8 cellular contexts compared by ENCODE assay signal in the genomic region with DNA sequence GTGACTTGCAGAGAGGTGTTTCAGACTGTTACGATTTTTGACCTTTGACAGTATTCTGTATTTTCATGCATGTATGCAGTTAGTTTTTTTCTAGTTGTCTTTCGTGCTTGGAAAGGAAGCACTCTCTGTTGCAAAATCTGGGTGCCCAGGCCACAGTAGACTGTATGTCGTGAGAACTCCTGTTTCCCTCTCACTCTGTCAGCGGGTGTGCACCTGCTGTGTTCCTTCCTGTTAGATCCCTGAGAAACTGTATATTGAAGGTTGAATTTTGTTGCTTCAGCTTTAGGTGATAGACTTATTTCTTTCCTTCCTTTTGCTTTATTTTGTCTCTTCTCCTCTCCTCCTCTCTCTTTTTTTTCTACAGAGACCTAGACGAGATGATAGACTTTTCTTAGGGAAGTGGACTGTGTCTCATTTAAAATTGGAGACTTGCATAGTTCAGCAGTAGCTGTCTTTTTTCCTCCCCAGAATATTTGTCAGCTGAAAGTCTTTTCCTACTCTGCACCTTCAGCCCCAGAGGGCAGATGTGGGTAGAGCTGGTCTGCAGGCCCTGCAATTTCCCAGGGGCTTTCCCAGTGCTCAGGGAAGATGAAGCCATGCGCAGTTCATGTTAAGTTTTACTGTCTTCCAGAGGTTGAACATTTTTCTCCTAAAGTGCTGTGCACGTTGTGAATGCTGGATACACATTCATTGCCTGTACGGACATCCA. TPM values are rescaled to one million over a fixed set of nuclear protein-coding genes. Genes with fewer than 3 reads are reported as not detected.
DNase-seq lines count a peak whose midpoint lies in the region; TF ChIP-seq lines count a peak whose summit lies in the region.

No MANE protein-coding gene starts in this region.

- H3K27me3 ChIP-seq in fibroblast of lung (ENCODE audit: control insufficient read depth, insufficient read depth, low read length) (no peaks in the 10 kb centered on the region), parathyroid adenoma (ENCODE audit: control insufficient read depth, insufficient read depth, low read length) (no peaks in the 10 kb centered on the region)

- H3K4me1 Mint-ChIP-seq in Calu3 (ENCODE audit: low read depth, unreplicated experiment): no peaks in the 10 kb centered on the region
- peaks cover 57% of the 10 kb centered on the region for H3K4me1 Mint-ChIP-seq in activated CD4-positive, alpha-beta memory T cell treated with anti-CD3 and anti-CD28 coated beads, Interleukin-2, amount 10 ng/mL, durations not matched to agents 7 days and 5 days

- H3K4me3 ChIP-seq in fibroblast of lung (replicated peaks in 1 of 4; ENCODE audit: control extremely low read depth in 1 of 4, insufficient read depth in 1 of 4, low read depth in 3 of 4, low read length in 4 of 4): peak overlapping the region; percentile 46 to 80 (median 63)
- H3K4me3 ChIP-seq in parathyroid adenoma (ENCODE audit: low read depth, low read length): peak overlapping the region; percentile 62

- no peaks in the 10 kb centered on the region for H3K9me3 Mint-ChIP-seq in Calu3 (ENCODE audit: low read depth, unreplicated experiment)
- H3K9me3 Mint-ChIP-seq in activated CD4-positive, alpha-beta memory T cell treated with anti-CD3 and anti-CD28 coated beads, Interleukin-2, amount 10 ng/mL, durations not matched to agents 7 days and 5 days: no peaks in the 10 kb centered on the region

- DNase-seq in Calu3 (no peak), Kasumi-1 (lab: John Stamatoyannopoulos, UW) (peak; percentile 68 to 70), fibroblast of lung (ENCODE audit: low read depth in 2 of 2) (no peak), NCI-H146 treated with DMSO at 0.1 percent for 48 hours (lab: John Stamatoyannopoulos, UW; ENCODE audit: unreplicated experiment) (no peak), amniotic stem cell (lab: John Stamatoyannopoulos, UW) (no peak), A172 (ENCODE audit: low spot score) (no peak)
- peak; percentile 35 for DNase-seq in activated CD4-positive, alpha-beta memory T cell treated with anti-CD3 and anti-CD28 coated beads, Interleukin-2, amount 10 ng/mL, durations not matched to agents 7 days and 5 days

- H3K4me3 Mint-ChIP-seq in Calu3 (ENCODE audit: low read depth, unreplicated experiment): peak overlapping the region; percentile 74
- peak overlapping the region; percentile 96 for H3K4me3 Mint-ChIP-seq in activated CD4-positive, alpha-beta memory T cell treated with anti-CD3 and anti-CD28 coated beads, Interleukin-2, amount 10 ng/mL, durations not matched to agents 7 days and 5 days

- TF ChIP-seq CTCF in Calu3 (IDR thresholded peaks at IDR 0.05; ENCODE audit: unreplicated experiment) (no peak), fibroblast of lung (conservative IDR thresholded peaks at IDR 0.05 in 1 of 2, IDR thresholded peaks at IDR 0.05 in 1 of 2; ENCODE audit: low read depth in 1 of 2, low read length in 2 of 2) (no peak), parathyroid adenoma (IDR thresholded peaks at IDR 0.05) (no peak)

- no peaks in the 10 kb centered on the region for H3K27me3 Mint-ChIP-seq in Calu3 (ENCODE audit: unreplicated experiment)
- H3K27me3 Mint-ChIP-seq in activated CD4-positive, alpha-beta memory T cell treated with anti-CD3 and anti-CD28 coated beads, Interleukin-2, amount 10 ng/mL, durations not matched to agents 7 days and 5 days: no peaks in the 10 kb centered on the region

- H3K4me1 ChIP-seq in fibroblast of lung (ENCODE audit: control insufficient read depth, extremely low read depth, insufficient read depth, low read length): peaks cover 5% of the 10 kb centered on the region
- no peaks in the 10 kb centered on the region for H3K4me1 ChIP-seq in parathyroid adenoma

- peak overlapping the region; percentile 73 for H3K4me2 ChIP-seq in fibroblast of lung (ENCODE audit: extremely low read depth, insufficient read depth, low read length)
- H3K4me2 ChIP-seq in parathyroid adenoma (ENCODE audit: low read length): peak overlapping the region; percentile 69

- H3K9ac ChIP-seq in fibroblast of lung (ENCODE audit: insufficient read depth, low read length) (no peak overlapping the region), parathyroid adenoma (no peak overlapping the region)

- H4K20me1 ChIP-seq in fibroblast of lung (ENCODE audit: control insufficient read depth, extremely low read depth, insufficient read depth, low read length): peaks cover 2% of the 10 kb centered on the region

- H2AFZ ChIP-seq in fibroblast of lung (ENCODE audit: low read length) (no peak overlapping the region), parathyroid adenoma (no peak overlapping the region)

- H3K36me3 ChIP-seq in fibroblast of lung (ENCODE audit: control insufficient read depth, insufficient read depth, low read length): no peaks in the 10 kb centered on the region
- H3K36me3 ChIP-seq in parathyroid adenoma (ENCODE audit: control insufficient read depth, insufficient read depth, low read length): no peaks in the 10 kb centered on the region

- peaks cover 24% of the 10 kb centered on the region for H3K36me3 Mint-ChIP-seq in Calu3 (ENCODE audit: insufficient read depth, unreplicated experiment)
- H3K36me3 Mint-ChIP-seq in activated CD4-positive, alpha-beta memory T cell treated with anti-CD3 and anti-CD28 coated beads, Interleukin-2, amount 10 ng/mL, durations not matched to agents 7 days and 5 days (ENCODE audit: low read depth): peaks cover 32% of the 10 kb centered on the region

- H3K27ac ChIP-seq in fibroblast of lung (ENCODE audit: insufficient read depth, low read length) (no peak overlapping the region), parathyroid adenoma (no peak overlapping the region)

- CTCF ChIA-PET in Calu3 (lab: Charles Lee): no interaction called here
- CTCF ChIA-PET in activated CD4-positive, alpha-beta memory T cell treated with anti-CD3 and anti-CD28 coated beads, Interleukin-2, amount 10 ng/mL, durations not matched to agents 7 days and 5 days (lab: Charles Lee): interaction anchor here (1.0 to 1.8 kb wide), 6 partner anchors 10 to 70 kb away, joined by 3 to 7 read pairs (median 4); no protein-coding TSS in a partner anchor

- H3K79me2 ChIP-seq in fibroblast of lung (ENCODE audit: control insufficient read depth, insufficient read depth, low read length) (peaks cover 56% of the 10 kb centered on the region), parathyroid adenoma (peaks cover 8% of the 10 kb centered on the region)

- POLR2A ChIA-PET in activated CD4-positive, alpha-beta memory T cell treated with anti-CD3 and anti-CD28 coated beads, Interleukin-2, amount 10 ng/mL, durations not matched to agents 7 days and 5 days (lab: Charles Lee): interaction anchor here (0.8 to 5.3 kb wide), 15 partner anchors 10 to 340 kb away, joined by 3 to 71 read pairs (median 5); a partner anchor contains a TSS

- BruUV-seq in Calu3 (replicated peaks; lab: Mats Ljungman, UMichigan): TSS peak; percentile 42

- no peaks in the 10 kb centered on the region for H3K9me3 ChIP-seq in fibroblast of lung (ENCODE audit: control insufficient read depth, insufficient read depth, low read depth, low read length)
- H3K9me3 ChIP-seq in parathyroid adenoma (ENCODE audit: control insufficient read depth, low read length): no peaks in the 10 kb centered on the region

- H3K27ac Mint-ChIP-seq in Calu3 (ENCODE audit: unreplicated experiment): peak overlapping the region; percentile 73
- peak overlapping the region; percentile 95 for H3K27ac Mint-ChIP-seq in activated CD4-positive, alpha-beta memory T cell treated with anti-CD3 and anti-CD28 coated beads, Interleukin-2, amount 10 ng/mL, durations not matched to agents 7 days and 5 days

- intact Hi-C loops in Calu3 (cut with micrococcal nuclease; ENCODE audit: unreplicated experiment): no loop called here

RNA-seq across cellular contexts. Expression of a gene that starts 1.4 kb away (rescaled TPM):
- 28.8 and 37.1 TPM in 2 replicates for total RNA-seq in Calu3 (2022)
- 10 to 100 TPM; 76.0 to 76.5 TPM for total RNA-seq in activated CD4-positive, alpha-beta memory T cell treated with anti-CD3 and anti-CD28 coated beads, Interleukin-2, amount 10 ng/mL, durations not matched to agents 7 days and 5 days
- total RNA-seq in fibroblast of lung: 12.3 and 22.0 TPM in 2 replicates
- 15.4 and 20.9 TPM in 2 replicates for polyA plus RNA-seq in fibroblast of lung
- polyA plus RNA-seq in fibroblast of lung (2012): 12.0 and 14.0 TPM in 2 replicates
- 48.1 and 63.5 TPM in 2 replicates for polyA minus RNA-seq in fibroblast of lung (ENCODE audit: low replicate concordance)
- total RNA-seq in A172 (2014; rRNA removed; shearing (Covaris generic)): 30.3 and 34.7 TPM in 2 replicates

Comparison
In these comparisons a context has a peak if more than half of its experiments do, and no peak if none do; other contexts are left out.
1. DNase-seq: peak in Kasumi-1 (2 of 2) and activated CD4-positive, alpha-beta memory T cell treated with anti-CD3 and anti-CD28 coated beads, Interleukin-2, amount 10 ng/mL, durations not matched to agents 7 days and 5 days (single experiment); none in Calu3 (single experiment), fibroblast of lung (0 of 2), NCI-H146 treated with DMSO at 0.1 percent for 48 hours (single experiment), amniotic stem cell (single experiment) and A172 (single experiment).